In the genomic region with DNA sequence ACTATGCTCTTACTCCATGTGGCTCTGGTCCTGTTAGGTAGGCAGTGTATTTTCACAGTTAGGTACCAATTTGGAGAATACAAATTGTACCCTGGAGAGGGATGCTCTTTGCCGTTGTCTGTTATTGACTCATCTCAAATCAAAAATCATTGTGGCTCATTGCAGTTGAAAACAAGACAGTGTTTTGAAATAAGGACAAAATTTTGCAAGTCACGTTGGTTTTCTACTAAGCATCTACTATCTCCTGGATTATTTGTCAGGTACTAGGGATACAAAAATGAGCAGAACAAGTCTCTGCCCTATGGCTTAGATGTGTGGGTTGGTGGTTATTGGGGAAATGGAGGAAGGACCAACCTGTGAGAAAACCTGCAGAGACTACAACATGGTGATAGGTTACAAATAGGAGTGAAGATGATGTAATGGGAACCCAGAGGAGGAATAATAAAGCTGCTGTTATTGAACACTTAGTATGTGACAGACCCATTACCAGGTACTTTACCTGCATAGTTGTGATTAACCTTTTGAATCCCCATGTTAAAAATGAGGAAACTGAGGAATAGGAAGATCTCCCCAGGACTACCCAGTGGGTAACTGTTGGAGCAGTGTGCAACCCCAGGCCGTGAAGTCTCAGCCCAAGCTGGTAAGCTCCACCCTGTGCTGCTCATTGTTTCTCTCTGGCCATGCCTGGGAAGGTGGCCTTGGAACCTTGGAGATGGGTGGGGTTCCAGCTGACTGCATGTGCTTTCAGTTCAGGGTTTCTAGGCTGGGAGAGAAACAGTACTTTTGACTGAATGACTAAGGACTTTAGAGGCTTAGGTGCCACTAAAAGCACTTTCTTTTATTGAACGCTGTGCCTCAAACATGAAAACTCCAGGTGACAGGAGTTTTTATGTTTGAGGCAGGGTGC, we compare ENCODE assay signal across 1 cellular context.
A peak's percentile ranks its signal among the peaks of the same experiment; 100 is the strongest.
TF ChIP-seq lines count a peak whose summit lies in the region.

No MANE protein-coding gene starts in this region.

TF ChIP-seq in HepG2, 621 proteins besides CTCF, POLR2A, EP300 and RAD21 (continued from another document and continues in another):
- TF ChIP-seq, protein P1, sequence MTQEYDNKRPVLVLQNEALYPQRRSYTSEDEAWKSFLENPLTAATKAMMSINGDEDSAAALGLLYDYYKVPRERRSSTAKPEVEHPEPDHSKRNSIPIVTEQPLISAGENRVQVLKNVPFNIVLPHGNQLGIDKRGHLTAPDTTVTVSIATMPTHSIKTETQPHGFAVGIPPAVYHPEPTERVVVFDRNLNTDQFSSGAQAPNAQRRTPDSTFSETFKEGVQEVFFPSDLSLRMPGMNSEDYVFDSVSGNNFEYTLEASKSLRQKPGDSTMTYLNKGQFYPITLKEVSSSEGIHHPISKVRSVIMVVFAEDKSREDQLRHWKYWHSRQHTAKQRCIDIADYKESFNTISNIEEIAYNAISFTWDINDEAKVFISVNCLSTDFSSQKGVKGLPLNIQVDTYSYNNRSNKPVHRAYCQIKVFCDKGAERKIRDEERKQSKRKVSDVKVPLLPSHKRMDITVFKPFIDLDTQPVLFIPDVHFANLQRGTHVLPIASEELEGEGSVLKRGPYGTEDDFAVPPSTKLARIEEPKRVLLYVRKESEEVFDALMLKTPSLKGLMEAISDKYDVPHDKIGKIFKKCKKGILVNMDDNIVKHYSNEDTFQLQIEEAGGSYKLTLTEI (CRISPR knock-in tag; conservative IDR thresholded peaks at IDR 0.05), result no peak
- TF ChIP-seq ZNF569 (CRISPR knock-in tag; IDR thresholded peaks at IDR 0.05; ENCODE audit: borderline replicate concordance), result no peak
- TF ChIP-seq, protein P2, sequence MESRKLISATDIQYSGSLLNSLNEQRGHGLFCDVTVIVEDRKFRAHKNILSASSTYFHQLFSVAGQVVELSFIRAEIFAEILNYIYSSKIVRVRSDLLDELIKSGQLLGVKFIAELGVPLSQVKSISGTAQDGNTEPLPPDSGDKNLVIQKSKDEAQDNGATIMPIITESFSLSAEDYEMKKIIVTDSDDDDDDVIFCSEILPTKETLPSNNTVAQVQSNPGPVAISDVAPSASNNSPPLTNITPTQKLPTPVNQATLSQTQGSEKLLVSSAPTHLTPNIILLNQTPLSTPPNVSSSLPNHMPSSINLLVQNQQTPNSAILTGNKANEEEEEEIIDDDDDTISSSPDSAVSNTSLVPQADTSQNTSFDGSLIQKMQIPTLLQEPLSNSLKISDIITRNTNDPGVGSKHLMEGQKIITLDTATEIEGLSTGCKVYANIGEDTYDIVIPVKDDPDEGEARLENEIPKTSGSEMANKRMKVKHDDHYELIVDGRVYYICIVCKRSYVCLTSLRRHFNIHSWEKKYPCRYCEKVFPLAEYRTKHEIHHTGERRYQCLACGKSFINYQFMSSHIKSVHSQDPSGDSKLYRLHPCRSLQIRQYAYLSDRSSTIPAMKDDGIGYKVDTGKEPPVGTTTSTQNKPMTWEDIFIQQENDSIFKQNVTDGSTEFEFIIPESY (CRISPR knock-in tag; IDR thresholded peaks at IDR 0.05), result no peak
- TF ChIP-seq HES4 (CRISPR knock-in tag; IDR thresholded peaks at IDR 0.05; ENCODE audit: borderline replicate concordance), result no peak
- no peak for TF ChIP-seq ZFP1 (CRISPR knock-in tag; IDR thresholded peaks at IDR 0.05)
- TF ChIP-seq ESRRA (CRISPR knock-in tag; IDR thresholded peaks at IDR 0.05; ENCODE audit: low read depth), result no peak
- TF ChIP-seq, protein P3, sequence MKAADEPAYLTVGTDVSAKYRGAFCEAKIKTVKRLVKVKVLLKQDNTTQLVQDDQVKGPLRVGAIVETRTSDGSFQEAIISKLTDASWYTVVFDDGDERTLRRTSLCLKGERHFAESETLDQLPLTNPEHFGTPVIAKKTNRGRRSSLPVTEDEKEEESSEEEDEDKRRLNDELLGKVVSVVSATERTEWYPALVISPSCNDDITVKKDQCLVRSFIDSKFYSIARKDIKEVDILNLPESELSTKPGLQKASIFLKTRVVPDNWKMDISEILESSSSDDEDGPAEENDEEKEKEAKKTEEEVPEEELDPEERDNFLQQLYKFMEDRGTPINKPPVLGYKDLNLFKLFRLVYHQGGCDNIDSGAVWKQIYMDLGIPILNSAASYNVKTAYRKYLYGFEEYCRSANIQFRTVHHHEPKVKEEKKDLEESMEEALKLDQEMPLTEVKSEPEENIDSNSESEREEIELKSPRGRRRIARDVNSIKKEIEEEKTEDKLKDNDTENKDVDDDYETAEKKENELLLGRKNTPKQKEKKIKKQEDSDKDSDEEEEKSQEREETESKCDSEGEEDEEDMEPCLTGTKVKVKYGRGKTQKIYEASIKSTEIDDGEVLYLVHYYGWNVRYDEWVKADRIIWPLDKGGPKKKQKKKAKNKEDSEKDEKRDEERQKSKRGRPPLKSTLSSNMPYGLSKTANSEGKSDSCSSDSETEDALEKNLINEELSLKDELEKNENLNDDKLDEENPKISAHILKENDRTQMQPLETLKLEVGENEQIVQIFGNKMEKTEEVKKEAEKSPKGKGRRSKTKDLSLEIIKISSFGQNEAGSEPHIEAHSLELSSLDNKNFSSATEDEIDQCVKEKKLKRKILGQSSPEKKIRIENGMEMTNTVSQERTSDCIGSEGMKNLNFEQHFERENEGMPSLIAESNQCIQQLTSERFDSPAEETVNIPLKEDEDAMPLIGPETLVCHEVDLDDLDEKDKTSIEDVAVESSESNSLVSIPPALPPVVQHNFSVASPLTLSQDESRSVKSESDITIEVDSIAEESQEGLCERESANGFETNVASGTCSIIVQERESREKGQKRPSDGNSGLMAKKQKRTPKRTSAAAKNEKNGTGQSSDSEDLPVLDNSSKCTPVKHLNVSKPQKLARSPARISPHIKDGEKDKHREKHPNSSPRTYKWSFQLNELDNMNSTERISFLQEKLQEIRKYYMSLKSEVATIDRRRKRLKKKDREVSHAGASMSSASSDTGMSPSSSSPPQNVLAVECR (CRISPR knock-in tag; IDR thresholded peaks at IDR 0.05; ENCODE audit: borderline replicate concordance), result peak; percentile 58; the same call in 1 of the 2 replicates
- TF ChIP-seq, protein P4, sequence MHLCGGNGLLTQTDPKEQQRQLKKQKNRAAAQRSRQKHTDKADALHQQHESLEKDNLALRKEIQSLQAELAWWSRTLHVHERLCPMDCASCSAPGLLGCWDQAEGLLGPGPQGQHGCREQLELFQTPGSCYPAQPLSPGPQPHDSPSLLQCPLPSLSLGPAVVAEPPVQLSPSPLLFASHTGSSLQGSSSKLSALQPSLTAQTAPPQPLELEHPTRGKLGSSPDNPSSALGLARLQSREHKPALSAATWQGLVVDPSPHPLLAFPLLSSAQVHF (CRISPR knock-in tag; IDR thresholded peaks at IDR 0.05), result no peak
- TF ChIP-seq CHCHD3 (CRISPR knock-in tag; IDR thresholded peaks at IDR 0.05), result no peak
- no peak for TF ChIP-seq ATM (IDR thresholded peaks at IDR 0.05; ENCODE audit: borderline replicate concordance)
- no peak for TF ChIP-seq KDM6A (CRISPR knock-in tag; IDR thresholded peaks at IDR 0.05; ENCODE audit: low read depth)
- no peak for TF ChIP-seq ZBTB21 (CRISPR knock-in tag; IDR thresholded peaks at IDR 0.05)
- TF ChIP-seq, protein P5, sequence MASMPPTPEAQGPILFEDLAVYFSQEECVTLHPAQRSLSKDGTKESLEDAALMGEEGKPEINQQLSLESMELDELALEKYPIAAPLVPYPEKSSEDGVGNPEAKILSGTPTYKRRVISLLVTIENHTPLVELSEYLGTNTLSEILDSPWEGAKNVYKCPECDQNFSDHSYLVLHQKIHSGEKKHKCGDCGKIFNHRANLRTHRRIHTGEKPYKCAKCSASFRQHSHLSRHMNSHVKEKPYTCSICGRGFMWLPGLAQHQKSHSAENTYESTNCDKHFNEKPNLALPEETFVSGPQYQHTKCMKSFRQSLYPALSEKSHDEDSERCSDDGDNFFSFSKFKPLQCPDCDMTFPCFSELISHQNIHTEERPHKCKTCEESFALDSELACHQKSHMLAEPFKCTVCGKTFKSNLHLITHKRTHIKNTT (CRISPR knock-in tag; IDR thresholded peaks at IDR 0.05), result no peak
- no peak for TF ChIP-seq SRSF4 (IDR thresholded peaks at IDR 0.05; ENCODE audit: low read depth, low read length, poor library complexity, severe bottlenecking)
- no peak for TF ChIP-seq ZKSCAN1 (IDR thresholded peaks at IDR 0.05; ENCODE audit: low read length)
- TF ChIP-seq ZNF34 (CRISPR knock-in tag; IDR thresholded peaks at IDR 0.05; ENCODE audit: borderline replicate concordance), result no peak
- TF ChIP-seq ZNF879 (CRISPR knock-in tag; IDR thresholded peaks at IDR 0.05), result no peak
- TF ChIP-seq, protein P6, sequence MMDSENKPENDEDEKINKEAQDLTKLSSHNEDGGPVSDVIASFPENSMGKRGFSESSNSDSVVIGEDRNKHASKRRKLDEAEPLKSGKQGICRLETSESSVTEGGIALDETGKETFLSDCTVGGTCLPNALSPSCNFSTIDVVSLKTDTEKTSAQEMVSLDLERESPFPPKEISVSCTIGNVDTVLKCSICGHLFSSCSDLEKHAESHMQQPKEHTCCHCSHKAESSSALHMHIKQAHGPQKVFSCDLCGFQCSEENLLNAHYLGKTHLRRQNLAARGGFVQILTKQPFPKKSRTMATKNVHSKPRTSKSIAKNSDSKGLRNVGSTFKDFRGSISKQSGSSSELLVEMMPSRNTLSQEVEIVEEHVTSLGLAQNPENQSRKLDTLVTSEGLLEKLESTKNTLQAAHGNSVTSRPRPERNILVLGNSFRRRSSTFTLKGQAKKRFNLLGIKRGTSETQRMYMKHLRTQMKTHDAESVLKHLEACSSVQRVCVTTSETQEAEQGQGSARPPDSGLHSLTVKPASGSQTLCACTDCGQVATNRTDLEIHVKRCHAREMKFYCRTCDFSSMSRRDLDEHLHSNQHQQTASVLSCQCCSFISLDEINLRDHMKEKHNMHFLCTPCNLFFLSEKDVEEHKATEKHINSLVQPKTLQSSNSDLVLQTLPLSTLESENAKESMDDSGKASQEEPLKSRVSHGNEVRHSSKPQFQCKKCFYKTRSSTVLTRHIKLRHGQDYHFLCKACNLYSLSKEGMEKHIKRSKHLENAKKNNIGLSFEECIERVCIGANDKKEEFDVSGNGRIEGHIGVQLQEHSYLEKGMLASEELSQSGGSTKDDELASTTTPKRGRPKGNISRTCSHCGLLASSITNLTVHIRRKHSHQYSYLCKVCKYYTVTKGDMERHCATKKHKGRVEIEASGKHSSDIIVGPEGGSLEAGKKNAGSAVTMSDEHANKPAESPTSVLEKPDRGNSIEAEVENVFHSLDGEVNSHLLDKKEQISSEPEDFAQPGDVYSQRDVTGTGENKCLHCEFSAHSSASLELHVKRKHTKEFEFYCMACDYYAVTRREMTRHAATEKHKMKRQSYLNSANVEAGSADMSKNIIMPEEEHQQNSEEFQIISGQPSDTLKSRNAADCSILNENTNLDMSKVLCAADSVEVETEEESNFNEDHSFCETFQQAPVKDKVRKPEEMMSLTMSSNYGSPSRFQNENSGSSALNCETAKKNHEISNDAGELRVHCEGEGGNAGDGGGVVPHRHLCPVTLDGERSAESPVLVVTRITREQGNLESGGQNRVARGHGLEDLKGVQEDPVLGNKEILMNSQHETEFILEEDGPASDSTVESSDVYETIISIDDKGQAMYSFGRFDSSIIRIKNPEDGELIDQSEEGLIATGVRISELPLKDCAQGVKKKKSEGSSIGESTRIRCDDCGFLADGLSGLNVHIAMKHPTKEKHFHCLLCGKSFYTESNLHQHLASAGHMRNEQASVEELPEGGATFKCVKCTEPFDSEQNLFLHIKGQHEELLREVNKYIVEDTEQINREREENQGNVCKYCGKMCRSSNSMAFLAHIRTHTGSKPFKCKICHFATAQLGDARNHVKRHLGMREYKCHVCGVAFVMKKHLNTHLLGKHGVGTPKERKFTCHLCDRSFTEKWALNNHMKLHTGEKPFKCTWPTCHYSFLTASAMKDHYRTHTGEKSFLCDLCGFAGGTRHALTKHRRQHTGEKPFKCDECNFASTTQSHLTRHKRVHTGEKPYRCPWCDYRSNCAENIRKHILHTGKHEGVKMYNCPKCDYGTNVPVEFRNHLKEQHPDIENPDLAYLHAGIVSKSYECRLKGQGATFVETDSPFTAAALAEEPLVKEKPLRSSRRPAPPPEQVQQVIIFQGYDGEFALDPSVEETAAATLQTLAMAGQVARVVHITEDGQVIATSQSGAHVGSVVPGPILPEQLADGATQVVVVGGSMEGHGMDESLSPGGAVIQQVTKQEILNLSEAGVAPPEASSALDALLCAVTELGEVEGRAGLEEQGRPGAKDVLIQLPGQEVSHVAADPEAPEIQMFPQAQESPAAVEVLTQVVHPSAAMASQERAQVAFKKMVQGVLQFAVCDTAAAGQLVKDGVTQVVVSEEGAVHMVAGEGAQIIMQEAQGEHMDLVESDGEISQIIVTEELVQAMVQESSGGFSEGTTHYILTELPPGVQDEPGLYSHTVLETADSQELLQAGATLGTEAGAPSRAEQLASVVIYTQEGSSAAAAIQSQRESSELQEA (CRISPR knock-in tag; IDR thresholded peaks at IDR 0.05; ENCODE audit: not compliant biosample characterization), result no peak
- no peak for TF ChIP-seq NFYC (CRISPR knock-in tag; IDR thresholded peaks at IDR 0.05)
- TF ChIP-seq GZF1 (CRISPR knock-in tag; IDR thresholded peaks at IDR 0.05), result no peak
- TF ChIP-seq NBN (conservative IDR thresholded peaks at IDR 0.05), result no peak
- no peak for TF ChIP-seq ZNF296 (CRISPR knock-in tag; conservative IDR thresholded peaks at IDR 0.05)
- TF ChIP-seq CEBPG (CRISPR knock-in tag; IDR thresholded peaks at IDR 0.05), result peak; percentile 3; the same call in 1 of the 2 replicates
- TF ChIP-seq ZNF782 (CRISPR knock-in tag; IDR thresholded peaks at IDR 0.05; ENCODE audit: borderline replicate concordance), result peak; percentile 37; the same call in 1 of the 2 replicates
- no peak for TF ChIP-seq NFKB2 (CRISPR knock-in tag; IDR thresholded peaks at IDR 0.05; ENCODE audit: borderline replicate concordance)
- no peak for TF ChIP-seq ZNF12 (CRISPR knock-in tag; IDR thresholded peaks at IDR 0.05)
- TF ChIP-seq ZNF549 (CRISPR knock-in tag; IDR thresholded peaks at IDR 0.05), result no peak
- no peak for TF ChIP-seq ELF3 (CRISPR knock-in tag; IDR thresholded peaks at IDR 0.05)
- no peak for TF ChIP-seq RBM39 (IDR thresholded peaks at IDR 0.05; ENCODE audit: low read depth, low read length, poor library complexity, severe bottlenecking)
- TF ChIP-seq, protein P7, sequence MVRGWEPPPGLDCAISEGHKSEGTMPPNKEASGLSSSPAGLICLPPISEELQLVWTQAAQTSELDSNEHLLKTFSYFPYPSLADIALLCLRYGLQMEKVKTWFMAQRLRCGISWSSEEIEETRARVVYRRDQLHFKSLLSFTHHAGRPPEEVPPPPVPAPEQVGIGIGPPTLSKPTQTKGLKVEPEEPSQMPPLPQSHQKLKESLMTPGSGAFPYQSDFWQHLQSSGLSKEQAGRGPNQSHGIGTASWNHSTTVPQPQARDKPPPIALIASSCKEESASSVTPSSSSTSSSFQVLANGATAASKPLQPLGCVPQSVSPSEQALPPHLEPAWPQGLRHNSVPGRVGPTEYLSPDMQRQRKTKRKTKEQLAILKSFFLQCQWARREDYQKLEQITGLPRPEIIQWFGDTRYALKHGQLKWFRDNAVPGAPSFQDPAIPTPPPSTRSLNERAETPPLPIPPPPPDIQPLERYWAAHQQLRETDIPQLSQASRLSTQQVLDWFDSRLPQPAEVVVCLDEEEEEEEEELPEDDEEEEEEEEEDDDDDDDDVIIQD (CRISPR knock-in tag; IDR thresholded peaks at IDR 0.05; ENCODE audit: low read depth), result 0 out of 2 replicates have a peak, but pooled peaks have one; percentile 16
- TF ChIP-seq ZNF720 (CRISPR knock-in tag; IDR thresholded peaks at IDR 0.05), result no peak
- TF ChIP-seq SUZ12 (IDR thresholded peaks at IDR 0.05; ENCODE audit: low read depth, low read length), result no peak
- TF ChIP-seq ZNF337 (CRISPR knock-in tag; IDR thresholded peaks at IDR 0.05; ENCODE audit: borderline replicate concordance, low read depth), result no peak
- no peak for TF ChIP-seq ZNF207 (IDR thresholded peaks at IDR 0.05; ENCODE audit: borderline replicate concordance)
- TF ChIP-seq KDM5A (IDR thresholded peaks at IDR 0.05; ENCODE audit: borderline replicate concordance, low read length), result no peak
- TF ChIP-seq TEAD2 (CRISPR knock-in tag; IDR thresholded peaks at IDR 0.05), result no peak
- no peak for TF ChIP-seq ZNF326 (CRISPR knock-in tag; IDR thresholded peaks at IDR 0.05; ENCODE audit: borderline replicate concordance)
- no peak for TF ChIP-seq SMARCC2 (IDR thresholded peaks at IDR 0.05)
- TF ChIP-seq MYNN (CRISPR knock-in tag; IDR thresholded peaks at IDR 0.05; ENCODE audit: low read depth), result no peak
